In the genomic region with DNA sequence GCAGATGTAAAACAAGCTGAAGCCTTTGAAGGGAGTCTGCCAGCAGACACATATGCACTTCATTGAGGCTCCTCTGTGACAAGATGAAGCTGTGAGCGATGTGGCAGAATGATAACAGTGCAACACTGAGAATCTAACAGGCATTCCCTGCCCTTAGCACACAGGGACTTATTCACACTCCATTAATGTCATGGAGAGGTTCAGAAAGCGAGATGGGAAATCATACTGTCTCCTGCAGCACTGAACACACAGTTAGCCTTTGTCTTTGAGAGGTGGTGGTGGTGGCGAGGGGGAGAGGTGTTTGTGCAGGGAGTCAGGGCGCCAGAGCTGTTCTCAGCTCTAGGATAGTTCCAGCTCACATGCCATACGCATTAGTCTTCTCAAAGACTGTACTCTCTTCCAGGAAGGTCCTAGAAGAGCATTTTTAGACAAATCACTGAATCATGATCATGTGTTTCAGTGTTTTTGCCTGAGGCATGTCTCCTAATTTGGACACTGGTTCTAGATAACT, we compare ENCODE assay signal across 10 cellular contexts.
DNase-seq lines count a peak whose midpoint lies in the region; ATAC-seq lines count a peak whose summit lies in the region.
"Had no signal": no experiment of that assay in that cellular context is flagged by ENCODE, and none has a peak within 500 bp of the region (broad histone marks: within the 10 kb centered on the region; RNA-seq: fewer than 3 reads in every experiment).

No MANE protein-coding gene starts in this region.

- peaks cover 53% of the 10 kb centered on the region for H3K36me3 Mint-ChIP-seq in activated naive CD8-positive, alpha-beta T cell treated with anti-CD3 and anti-CD28 coated beads for 36 hours

- intact Hi-C loops in left cardiac atrium (cut with DNase I) = loop anchor here in 1 of 2 donors (10.0 kb wide), 1 partner anchor 681 kb away; no protein-coding TSS in a partner anchor
- intact Hi-C loops in sciatic nerve (cut with DNase I) = no loop called here

- peak overlapping the region; percentile 7 for H3K27ac Mint-ChIP-seq in activated naive CD8-positive, alpha-beta T cell treated with anti-CD3 and anti-CD28 coated beads for 36 hours
- H3K27ac Mint-ChIP-seq: IgD-negative memory B cell had no signal

- peak; percentile 96 for DNase-seq in ELR (ENCODE audit: low read depth)
- no peak for DNase-seq in activated naive CD8-positive, alpha-beta T cell treated with anti-CD3 and anti-CD28 coated beads for 36 hours
- DNase-seq in left cardiac atrium = peak; percentile 28
- no peak for DNase-seq in sciatic nerve (ENCODE audit: low spot score)
- DNase-seq in dermis blood vessel endothelial cell = no peak
- DNase-seq in SIG-M5 (lab: John Stamatoyannopoulos, UW) = no peak
- DNase-seq in medulla oblongata (ENCODE audit: extremely low spot score) = no peak
- DNase-seq: gastrocnemius medialis had no signal

- peaks cover 50% of the 10 kb centered on the region for H3K4me1 Mint-ChIP-seq in activated naive CD8-positive, alpha-beta T cell treated with anti-CD3 and anti-CD28 coated beads for 36 hours

- no peak overlapping the region for H3K4me3 Mint-ChIP-seq in activated naive CD8-positive, alpha-beta T cell treated with anti-CD3 and anti-CD28 coated beads for 36 hours
- H3K4me3 Mint-ChIP-seq: IgD-negative memory B cell had no signal

- H3K27me3 Mint-ChIP-seq in activated naive CD8-positive, alpha-beta T cell treated with anti-CD3 and anti-CD28 coated beads for 36 hours = no peaks in the 10 kb centered on the region
- H3K27me3 Mint-ChIP-seq: IgD-negative memory B cell had no signal

- peak; percentile 24 to 83 for ATAC-seq in left cardiac atrium
- peak; percentile 51 for ATAC-seq in sciatic nerve
- ATAC-seq in GM21825 (IDR thresholded peaks at IDR 0.05; ENCODE audit: unreplicated experiment) = no peak
- ATAC-seq: gastrocnemius medialis had no signal

- H3K9me3 Mint-ChIP-seq in activated naive CD8-positive, alpha-beta T cell treated with anti-CD3 and anti-CD28 coated beads for 36 hours = no peaks in the 10 kb centered on the region
- H3K9me3 Mint-ChIP-seq: IgD-negative memory B cell had no signal

Comparison
In these comparisons a context has a peak if more than half of its experiments do, and no peak if none do; other contexts are left out.
1. DNase-seq: peak in ELR (single experiment) and left cardiac atrium (single experiment); none in activated naive CD8-positive, alpha-beta T cell treated with anti-CD3 and anti-CD28 coated beads for 36 hours (single experiment), sciatic nerve (single experiment), dermis blood vessel endothelial cell (single experiment), SIG-M5 (single experiment) and medulla oblongata (single experiment).